15 cellular contexts compared by ENCODE assay signal in genomic region chr11:75271730-75272129, GRCh38. TPM values are rescaled to one million over a fixed set of nuclear protein-coding genes. Genes with fewer than 3 reads are reported as not detected.
DNase-seq lines count a peak whose midpoint lies in the region; FAIRE-seq and TF ChIP-seq lines count a peak whose summit lies in the region.
"Had no signal": no experiment of that assay in that cellular context is flagged by ENCODE, and none has a peak within 500 bp of the region (broad histone marks: within the 10 kb centered on the region; RNA-seq: fewer than 3 reads in every experiment).

No MANE protein-coding gene starts in this region.

- BruUV-seq in Caco-2 (replicated peaks; lab: Mats Ljungman, UMichigan), result no TSS peak

- H3K27ac ChIP-seq in sigmoid colon, result no peak overlapping the region

- H3K4me3 Mint-ChIP-seq in activated naive CD4-positive, alpha-beta T cell treated with anti-CD3 and anti-CD28 coated beads, Interleukin-2, amount 50 U/mL, for 24 hours, result no peak overlapping the region
- H3K4me3 Mint-ChIP-seq in Caco-2 (ENCODE audit: unreplicated experiment), result no peak overlapping the region
- H3K4me3 Mint-ChIP-seq in chondrocyte (ENCODE audit: unreplicated experiment), result no peak overlapping the region
- H3K4me3 Mint-ChIP-seq: mesothelial cell of epicardium, neural crest cell had no signal

- no peak for DNase-seq in activated naive CD4-positive, alpha-beta T cell treated with Interleukin-2 at 50 U/mL for 16 hours
- DNase-seq in Caco-2, result peak in 1 of 2 experiments; percentile 33
- peak; percentile 24 for DNase-seq in chondrocyte (ENCODE audit: low spot score)
- DNase-seq in sigmoid colon, result peak; percentile 53
- DNase-seq in kidney tubule cell (ENCODE audit: low spot score), result no peak
- no peak for DNase-seq in RCC 7860 (ENCODE audit: low spot score)
- no peak for DNase-seq in MG63
- DNase-seq: activated effector memory CD4-positive, alpha-beta T cell treated with Interleukin-2 at 50 U/mL for 16 hours; amygdala; NCI-H1694 treated with DMSO at 0.1 percent for 48 hours had no signal

- H3K4me3 ChIP-seq in Caco-2 (ENCODE audit: low read depth, low read length) (no peak overlapping the region), sigmoid colon (no peak overlapping the region), MG63 (no peak overlapping the region)

- H3K9me3 ChIP-seq in Caco-2 (no peaks in the 10 kb centered on the region), sigmoid colon (no peaks in the 10 kb centered on the region), MG63 (no peaks in the 10 kb centered on the region)

- no peak for TF ChIP-seq EP300 in sigmoid colon (IDR thresholded peaks at IDR 0.05)

- peaks cover 53% of the 10 kb centered on the region for H3K4me1 Mint-ChIP-seq in activated naive CD4-positive, alpha-beta T cell treated with anti-CD3 and anti-CD28 coated beads, Interleukin-2, amount 50 U/mL, for 24 hours
- H3K4me1 Mint-ChIP-seq in Caco-2 (ENCODE audit: low read depth, unreplicated experiment) (peaks cover 6% of the 10 kb centered on the region), chondrocyte (ENCODE audit: low read depth) (peaks cover 5% of the 10 kb centered on the region)
- H3K4me1 Mint-ChIP-seq: mesothelial cell of epicardium, neural crest cell had no signal

- H3K4me1 ChIP-seq in Caco-2, result no peaks in the 10 kb centered on the region
- H3K4me1 ChIP-seq in sigmoid colon, result no peaks in the 10 kb centered on the region

- peak overlapping the region; percentile 68 for H3K27ac Mint-ChIP-seq in activated naive CD4-positive, alpha-beta T cell treated with anti-CD3 and anti-CD28 coated beads, Interleukin-2, amount 50 U/mL, for 24 hours
- peak overlapping the region; percentile 48 for H3K27ac Mint-ChIP-seq in Caco-2 (ENCODE audit: unreplicated experiment)
- no peak overlapping the region for H3K27ac Mint-ChIP-seq in chondrocyte (ENCODE audit: unreplicated experiment)
- H3K27ac Mint-ChIP-seq: mesothelial cell of epicardium, progenitor cell of endocrine pancreas had no signal

- CTCF ChIA-PET in Caco-2 (lab: Charles Lee), result interaction anchor here (1.0 to 2.3 kb wide), 7 partner anchors 8 to 131 kb away, joined by 3 to 14 read pairs (median 6); no protein-coding TSS in a partner anchor

- WGBS in sigmoid colon, 2 donors, result 82 to 85% methylated on average over 6 of the region's 6 CpGs

- TF ChIP-seq CTCF in Caco-2 (IDR thresholded peaks at IDR 0.05; ENCODE audit: insufficient read depth in 1 of 2, low read depth in 1 of 2, low read length in 1 of 2, severe bottlenecking in 1 of 2, unreplicated experiment in 1 of 2), result no peak
- no peak for TF ChIP-seq CTCF in chondrocyte (IDR thresholded peaks at IDR 0.05)
- no peak for TF ChIP-seq CTCF in sigmoid colon (IDR thresholded peaks at IDR 0.05)

- intact Hi-C loops in Caco-2 (cut with micrococcal nuclease; ENCODE audit: unreplicated experiment), result no loop called here
- intact Hi-C loops in sigmoid colon (cut with DNase I), result no loop called here

- H3K9me3 Mint-ChIP-seq in activated naive CD4-positive, alpha-beta T cell treated with anti-CD3 and anti-CD28 coated beads, Interleukin-2, amount 50 U/mL, for 24 hours, result no peaks in the 10 kb centered on the region
- H3K9me3 Mint-ChIP-seq in Caco-2 (ENCODE audit: unreplicated experiment), result no peaks in the 10 kb centered on the region
- no peaks in the 10 kb centered on the region for H3K9me3 Mint-ChIP-seq in chondrocyte (ENCODE audit: low read depth)
- H3K9me3 Mint-ChIP-seq: mesothelial cell of epicardium, neural crest cell had no signal

- H3K27me3 Mint-ChIP-seq in activated naive CD4-positive, alpha-beta T cell treated with anti-CD3 and anti-CD28 coated beads, Interleukin-2, amount 50 U/mL, for 24 hours, result no peaks in the 10 kb centered on the region
- H3K27me3 Mint-ChIP-seq in Caco-2 (ENCODE audit: insufficient read depth, unreplicated experiment), result no peaks in the 10 kb centered on the region
- H3K27me3 Mint-ChIP-seq in chondrocyte (ENCODE audit: low read depth), result no peaks in the 10 kb centered on the region
- H3K27me3 Mint-ChIP-seq: progenitor cell of endocrine pancreas had no signal

- no peak for TF ChIP-seq POLR2A in sigmoid colon (IDR thresholded peaks at IDR 0.05)

- POLR2A ChIA-PET in Caco-2 (lab: Charles Lee), result no interaction called here

- peaks cover 7% of the 10 kb centered on the region; the same call in 1 of the 2 replicates for H3K36me3 ChIP-seq in Caco-2 (ENCODE audit: control insufficient read depth, insufficient read depth, low read length)
- H3K36me3 ChIP-seq in sigmoid colon, result peaks cover 0 to 90% (median 36%) of the 10 kb centered on the region in 4 donors
- H3K36me3 ChIP-seq in MG63, result no peaks in the 10 kb centered on the region

- H3K36me3 Mint-ChIP-seq in activated naive CD4-positive, alpha-beta T cell treated with anti-CD3 and anti-CD28 coated beads, Interleukin-2, amount 50 U/mL, for 24 hours, result peaks cover 5% of the 10 kb centered on the region
- H3K36me3 Mint-ChIP-seq in Caco-2 (ENCODE audit: insufficient read depth, unreplicated experiment), result peaks cover 60% of the 10 kb centered on the region
- peaks cover 1% of the 10 kb centered on the region for H3K36me3 Mint-ChIP-seq in chondrocyte (ENCODE audit: low read depth)
- H3K36me3 Mint-ChIP-seq: mesothelial cell of epicardium had no signal

- FAIRE-seq in RCC 7860 (lab: Jason Lieb, UNC), result no peak

- H3K27me3 ChIP-seq in Caco-2 (replicated peaks; ENCODE audit: control insufficient read depth, insufficient read depth, low read length) (no peaks in the 10 kb centered on the region), sigmoid colon (no peaks in the 10 kb centered on the region), MG63 (no peaks in the 10 kb centered on the region)

RNA-seq across cellular contexts. Expression of gene TPBGL, which starts 31.2 kb away (rescaled TPM):
- total RNA-seq in Caco-2 (2022), result 0.18 and 0.19 TPM in 2 replicates
- 0.24 to 0.82 TPM (median 0.74 TPM) in 3 replicates for total RNA-seq in chondrocyte
- under 1 TPM in 3 of 4 donors, not detected in 1; 0.33 to 0.68 (median 0.36) TPM for total RNA-seq in sigmoid colon
- under 1 TPM in 1 of 3 donors, not detected in 2; 0.28 TPM for polyA plus RNA-seq in sigmoid colon
- not detected in 2 replicates for total RNA-seq in MG63 (2014; rRNA removed; shearing (Covaris generic); ENCODE audit: low replicate concordance)
- total RNA-seq: progenitor cell of endocrine pancreas, skeletal muscle tissue had no signal

Comparison
In these comparisons a context has a peak if more than half of its experiments do, and no peak if none do; other contexts are left out.
1. DNase-seq: peak in chondrocyte (single experiment) and sigmoid colon (single experiment); none in activated naive CD4-positive, alpha-beta T cell treated with Interleukin-2 at 50 U/mL for 16 hours (single experiment), kidney tubule cell (single experiment), RCC 7860 (single experiment) and MG63 (single experiment).